ENCODE assay signal across 1 cellular context in genomic region chrX:40003071-40003981, GRCh38.
TF ChIP-seq lines count a peak whose summit lies in the region.

No MANE protein-coding gene starts in this region.

TF ChIP-seq in H1, 55 proteins besides CTCF, POLR2A, EP300 and RAD21:
- TF ChIP-seq PHF8 (conservative IDR thresholded peaks at IDR 0.05; ENCODE audit: low read depth, low read length) (no peak), SP4 (IDR thresholded peaks at IDR 0.05; ENCODE audit: low read length) (no peak), RNF2 (IDR thresholded peaks at IDR 0.05; ENCODE audit: borderline replicate concordance, low read depth, low read length, missing control alignments, poor library complexity, severe bottlenecking) (no peak)
